21 cellular contexts compared by ENCODE assay signal in genomic region chr4:98521486-98521885, GRCh38.
DNase-seq lines count a peak whose midpoint lies in the region; ATAC-seq and TF ChIP-seq lines count a peak whose summit lies in the region.
"Had no signal": no experiment of that assay in that cellular context is flagged by ENCODE, and none has a peak within 500 bp of the region (broad histone marks: within the 10 kb centered on the region; RNA-seq: fewer than 3 reads in every experiment).

No MANE protein-coding gene starts in this region.

- peaks cover 38 to 70% (median 49%) of the 10 kb centered on the region in 4 donors for H3K4me1 Mint-ChIP-seq in CD4-positive, CD25-positive, alpha-beta regulatory T cell
- H3K4me1 Mint-ChIP-seq in HFFc6 (ENCODE audit: low read depth): peaks cover 95% of the 10 kb centered on the region
- peaks cover 96% of the 10 kb centered on the region for H3K4me1 Mint-ChIP-seq in chondrocyte (ENCODE audit: low read depth)

- DNase-seq in CD4-positive, CD25-positive, alpha-beta regulatory T cell: no peak
- no peak for DNase-seq in HFFc6
- no peak for DNase-seq in chondrocyte (ENCODE audit: low spot score)
- DNase-seq in NCI-H2196 (lab: John Stamatoyannopoulos, UW; ENCODE audit: unreplicated experiment): no peak
- DNase-seq: activated CD8-positive, alpha-beta memory T cell treated with anti-CD3 and anti-CD28 coated beads for 24 hours; activated gamma-delta T cell; Caco-2; cortex of kidney; EL; H7; left cardiac atrium; mucosa of descending colon; NCI-H187 treated with DMSO at 0.1 percent for 48 hours; stimulated activated CD4-positive, alpha-beta T cell treated with anti-CD3 and anti-CD28 coated beads, Interleukin-4, amount 100 ng/mL, for 1 hour had no signal

- no peak overlapping the region for H3K27ac ChIP-seq in CD4-positive, CD25-positive, alpha-beta regulatory T cell (ENCODE audit: insufficient read depth, low read length, poor library complexity, severe bottlenecking)
- peak overlapping the region; percentile 39 for H3K27ac ChIP-seq in muscle layer of duodenum (ENCODE audit: low read length)
- H3K27ac ChIP-seq: suprapubic skin had no signal

- TF ChIP-seq CTCF in HFFc6 (IDR thresholded peaks at IDR 0.05) (no peak), chondrocyte (IDR thresholded peaks at IDR 0.05) (no peak)

- H3K9me3 Mint-ChIP-seq in CD4-positive, CD25-positive, alpha-beta regulatory T cell: peaks cover 0 to 6% (median 0%) of the 10 kb centered on the region in 7 donors
- H3K9me3 Mint-ChIP-seq in HFFc6: no peaks in the 10 kb centered on the region
- no peaks in the 10 kb centered on the region for H3K9me3 Mint-ChIP-seq in chondrocyte (ENCODE audit: low read depth)

- H3K4me3 Mint-ChIP-seq in CD4-positive, CD25-positive, alpha-beta regulatory T cell: no peak overlapping the region
- H3K4me3 Mint-ChIP-seq in HFFc6 (peak overlapping the region; percentile 75), chondrocyte (ENCODE audit: unreplicated experiment) (peak overlapping the region; percentile 4)
- H3K4me3 Mint-ChIP-seq: B cell; T-helper 1 cell treated with Interleukin-12 subunit alpha and Interleukin-12 subunit beta and Interleukin-4 antibody, amounts not matched to agents 30 μg/mL and 1 μg/mL, for 36 hours; WTC11 had no signal

- peaks cover 0 to 2% of the 10 kb centered on the region in 2 experiments for H3K9me3 ChIP-seq in CD4-positive, CD25-positive, alpha-beta regulatory T cell (ENCODE audit: control insufficient read depth in 2 of 2, low read length in 2 of 2)
- no peaks in the 10 kb centered on the region for H3K9me3 ChIP-seq in muscle layer of duodenum (ENCODE audit: control insufficient read depth in 1 of 2, low read length in 2 of 2)
- H3K9me3 ChIP-seq: Caco-2, mucosa of descending colon, suprapubic skin had no signal

- ATAC-seq in CD4-positive, CD25-positive, alpha-beta regulatory T cell (ENCODE audit: low read depth in 2 of 2): no peak
- ATAC-seq in GM19035 (IDR thresholded peaks at IDR 0.05; ENCODE audit: unreplicated experiment) (no peak), HG02840 (IDR thresholded peaks at IDR 0.05; ENCODE audit: low FRiP score, unreplicated experiment) (no peak)
- ATAC-seq: mucosa of descending colon, WTC11 had no signal

- H3K4me1 ChIP-seq in CD4-positive, CD25-positive, alpha-beta regulatory T cell (ENCODE audit: control insufficient read depth, insufficient read depth, low read length, poor library complexity, severe bottlenecking): peaks cover 30% of the 10 kb centered on the region
- peaks cover 0 to 31% of the 10 kb centered on the region in 2 donors for H3K4me1 ChIP-seq in muscle layer of duodenum (ENCODE audit: control insufficient read depth in 1 of 2, insufficient read depth in 2 of 2, low read length in 2 of 2)
- H3K4me1 ChIP-seq: suprapubic skin had no signal

- H3K27me3 ChIP-seq in CD4-positive, CD25-positive, alpha-beta regulatory T cell (ENCODE audit: control insufficient read depth, insufficient read depth, low read length): no peaks in the 10 kb centered on the region
- no peaks in the 10 kb centered on the region for H3K27me3 ChIP-seq in muscle layer of duodenum (ENCODE audit: low read depth, low read length)
- H3K27me3 ChIP-seq: suprapubic skin had no signal

- peak overlapping the region in 2 of 3 donors; percentile 34 to 55 for H3K27ac Mint-ChIP-seq in CD4-positive, CD25-positive, alpha-beta regulatory T cell
- peak overlapping the region; percentile 91 for H3K27ac Mint-ChIP-seq in HFFc6
- H3K27ac Mint-ChIP-seq in chondrocyte (ENCODE audit: unreplicated experiment): peak overlapping the region; percentile 88
- H3K27ac Mint-ChIP-seq: B cell, WTC11 had no signal

- H3K36me3 ChIP-seq in CD4-positive, CD25-positive, alpha-beta regulatory T cell (ENCODE audit: control insufficient read depth, insufficient read depth, low read length): no peaks in the 10 kb centered on the region
- no peaks in the 10 kb centered on the region for H3K36me3 ChIP-seq in muscle layer of duodenum (ENCODE audit: control insufficient read depth in 1 of 2, insufficient read depth in 2 of 2, low read length in 2 of 2)
- H3K36me3 ChIP-seq: suprapubic skin had no signal

- H3K27me3 Mint-ChIP-seq in CD4-positive, CD25-positive, alpha-beta regulatory T cell: no peaks in the 10 kb centered on the region
- H3K27me3 Mint-ChIP-seq in HFFc6 (ENCODE audit: insufficient read depth) (no peaks in the 10 kb centered on the region), chondrocyte (ENCODE audit: low read depth) (no peaks in the 10 kb centered on the region)
- H3K27me3 Mint-ChIP-seq: B cell had no signal

- H3K36me3 Mint-ChIP-seq in CD4-positive, CD25-positive, alpha-beta regulatory T cell: peaks cover 8% of the 10 kb centered on the region
- H3K36me3 Mint-ChIP-seq in HFFc6 (ENCODE audit: low read depth) (peaks cover 3% of the 10 kb centered on the region; the same call in 1 of the 2 replicates), chondrocyte (ENCODE audit: low read depth) (peaks cover 1% of the 10 kb centered on the region)

- H3K4me3 ChIP-seq in CD4-positive, CD25-positive, alpha-beta regulatory T cell (ENCODE audit: low read depth, low read length): no peak overlapping the region
- H3K4me3 ChIP-seq in muscle layer of duodenum (ENCODE audit: low read depth in 1 of 2, low read length in 2 of 2): no peak overlapping the region
- H3K4me3 ChIP-seq: mucosa of descending colon, suprapubic skin had no signal

Comparison
In these comparisons a context has a peak if more than half of its experiments do, and no peak if none do; other contexts are left out.
1. H3K4me3 Mint-ChIP-seq: peak in HFFc6 (single experiment) and chondrocyte (single experiment); none in CD4-positive, CD25-positive, alpha-beta regulatory T cell (0 of 4).
2. Peak in every context shown above with its lines, with median percentiles within 50 percentile points of each other: H3K27ac Mint-ChIP-seq.